In genomic region chr16:24776486-24777220, GRCh38 we compare ENCODE assay signal across 13 cellular contexts. TPM values are rescaled to one million over a fixed set of nuclear protein-coding genes. Genes with fewer than 3 reads are reported as not detected.
DNase-seq lines count a peak whose midpoint lies in the region; ATAC-seq and TF ChIP-seq lines count a peak whose summit lies in the region.
"Had no signal": no experiment of that assay in that cellular context is flagged by ENCODE, and none has a peak within 500 bp of the region (broad histone marks: within the 10 kb centered on the region; RNA-seq: fewer than 3 reads in every experiment).

No MANE protein-coding gene starts in this region.

- H3K27me3 ChIP-seq in MG63 (no peaks in the 10 kb centered on the region), skeletal muscle tissue (ENCODE audit: control insufficient read depth in 3 of 3, insufficient read depth in 3 of 3, low read length in 3 of 3) (no peaks in the 10 kb centered on the region), prostate gland (replicated peaks; ENCODE audit: insufficient read depth) (no peaks in the 10 kb centered on the region)

- H3K9ac ChIP-seq in skeletal muscle tissue (ENCODE audit: low read depth in 1 of 3, low read length in 3 of 3): no peak overlapping the region

- POLR2A ChIA-PET in HEK293T (lab: Yijun Ruan, JAX): no interaction called here

- intact Hi-C loops in left cardiac atrium (cut with DNase I) (no loop called here), prostate gland (cut with DNase I) (no loop called here)

- peaks cover 91% of the 10 kb centered on the region for H3K36me3 ChIP-seq in MG63
- H3K36me3 ChIP-seq in skeletal muscle tissue (ENCODE audit: control insufficient read depth in 3 of 3, insufficient read depth in 3 of 3, low read length in 3 of 3): peaks cover 15 to 42% (median 25%) of the 10 kb centered on the region in 3 donors
- H3K36me3 ChIP-seq in prostate gland: no peaks in the 10 kb centered on the region

- CTCF ChIA-PET in HEK293T (lab: Yijun Ruan, JAX): no interaction called here

- peak overlapping the region; percentile 26 for H3K27ac ChIP-seq in skeletal muscle tissue (ENCODE audit: low read depth, low read length)
- peak overlapping the region in 1 of 2 donors; percentile 7 for H3K27ac ChIP-seq in prostate gland

- H3K4me1 ChIP-seq in skeletal muscle tissue (ENCODE audit: control insufficient read depth in 3 of 3, insufficient read depth in 3 of 3, low read length in 3 of 3) (peaks cover 20 to 35% (median 25%) of the 10 kb centered on the region in 3 donors), prostate gland (replicated peaks) (peaks cover 3% of the 10 kb centered on the region)
- H3K4me1 ChIP-seq: HAP-1 had no signal

- no peak overlapping the region for H3K4me3 ChIP-seq in MG63
- H3K4me3 ChIP-seq in cardiac fibroblast (replicated peaks in 1 of 2; ENCODE audit: low read depth in 2 of 2, low read length in 2 of 2): no peak overlapping the region
- peak overlapping the region in 1 of 3 donors; percentile 4 for H3K4me3 ChIP-seq in skeletal muscle tissue (ENCODE audit: low read length in 3 of 3)
- no peak overlapping the region for H3K4me3 ChIP-seq in prostate gland
- H3K4me3 ChIP-seq: HAP-1 had no signal

- 48% methylated on average over 12 of the region's 12 CpGs for WGBS in prostate gland

- H3K9me3 ChIP-seq in MG63: no peaks in the 10 kb centered on the region
- no peaks in the 10 kb centered on the region for H3K9me3 ChIP-seq in skeletal muscle tissue (ENCODE audit: control insufficient read depth in 3 of 3, low read length in 3 of 3)
- no peaks in the 10 kb centered on the region for H3K9me3 ChIP-seq in prostate gland
- H3K9me3 ChIP-seq: HAP-1 had no signal

- ATAC-seq in left cardiac atrium: peak; percentile 82 to 86

- DNase-seq in MG63 (peak; percentile 47), cardiac fibroblast (ENCODE audit: low read depth in 2 of 2) (peak; percentile 81 to 91), left cardiac atrium (peak; percentile 64), prostate gland (ENCODE audit: low spot score) (no peak), NOMO-1 treated with DMSO at 0.1 percent for 48 hours (lab: John Stamatoyannopoulos, UW; ENCODE audit: unreplicated experiment) (no peak), SKM-1 (lab: John Stamatoyannopoulos, UW; ENCODE audit: unreplicated experiment) (no peak), HEK293T (ENCODE audit: extremely low spot score) (no peak)
- DNase-seq: activated CD4-positive, CD25-positive, alpha-beta regulatory T cell treated with anti-CD3 and anti-CD28 coated beads, Interleukin-2, amount 50 U/mL, for 72 hours; DMS79 treated with DMSO at 0.1 percent for 48 hours; NCI-H146; nephron progenitor cell had no signal

- TF ChIP-seq POLR2A in prostate gland (IDR thresholded peaks at IDR 0.05): no peak

- TF ChIP-seq CTCF in cardiac fibroblast (IDR thresholded peaks at IDR 0.05; ENCODE audit: low read depth, low read length): no peak
- no peak for TF ChIP-seq CTCF in prostate gland (IDR thresholded peaks at IDR 0.05)

TF ChIP-seq in HEK293T, 16 proteins besides CTCF, POLR2A, EP300 and RAD21:
- TF ChIP-seq CTBP1 (IDR thresholded peaks at IDR 0.05; ENCODE audit: borderline replicate concordance): no peak
- no peak for TF ChIP-seq HDGF (IDR thresholded peaks at IDR 0.05; ENCODE audit: borderline replicate concordance)
- TF ChIP-seq FOXA1 (IDR thresholded peaks at IDR 0.05): no peak
- no peak for TF ChIP-seq LEF1 (IDR thresholded peaks at IDR 0.05; ENCODE audit: borderline replicate concordance)
- TF ChIP-seq SP1 (IDR thresholded peaks at IDR 0.05): no peak
- TF ChIP-seq FOXK2 (IDR thresholded peaks at IDR 0.05): no peak
- no peak for TF ChIP-seq ZNF384 (IDR thresholded peaks at IDR 0.05)
- no peak for TF ChIP-seq ELF4 (IDR thresholded peaks at IDR 0.05)
- no peak for TF ChIP-seq NFRKB (IDR thresholded peaks at IDR 0.05)
TF ChIP-seq in HEK293T: peak in this region for 0.

RNA-seq across cellular contexts. Expression of gene TNRC6A, which starts 47.2 kb away (rescaled TPM):
- 9.2 and 12.7 TPM in 2 replicates for total RNA-seq in MG63 (2014; rRNA removed; shearing (Covaris generic); ENCODE audit: low replicate concordance)
- total RNA-seq in left cardiac atrium (10 to 100 TPM; 31.5 to 31.9 TPM), skeletal muscle tissue (24.5 TPM), prostate gland (10 to 100 TPM; 37.5 to 65.5 TPM)

Comparison
In these comparisons a context has a peak if more than half of its experiments do, and no peak if none do; other contexts are left out.
1. DNase-seq: peak in MG63 (single experiment), cardiac fibroblast (2 of 2) and left cardiac atrium (single experiment); none in prostate gland (single experiment), NOMO-1 treated with DMSO at 0.1 percent for 48 hours (single experiment), SKM-1 (single experiment) and HEK293T (single experiment).